19 cellular contexts compared by ENCODE assay signal in the genomic region with DNA sequence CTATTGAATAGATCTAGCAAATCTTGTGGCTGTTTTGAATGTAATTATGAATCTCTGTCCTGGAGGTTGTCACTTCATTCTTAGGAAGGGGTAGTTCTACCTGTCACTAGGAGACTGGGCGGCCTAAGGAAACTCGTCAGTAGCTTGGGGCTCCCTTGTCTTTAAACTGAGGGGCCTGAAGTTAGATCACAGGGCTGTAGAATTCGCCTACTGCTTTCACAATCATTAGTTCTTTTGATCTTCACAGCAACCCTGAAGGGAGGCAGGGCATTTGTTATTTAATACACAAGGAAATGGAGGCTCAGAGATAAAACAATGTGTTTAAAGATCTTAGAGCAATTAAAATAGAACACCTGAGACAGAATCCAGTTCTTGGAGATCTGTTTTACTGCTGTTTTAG.
DNase-seq lines count a peak whose midpoint lies in the region; ATAC-seq and TF ChIP-seq lines count a peak whose summit lies in the region.
"Had no signal": no experiment of that assay in that cellular context is flagged by ENCODE, and none has a peak within 500 bp of the region (broad histone marks: within the 10 kb centered on the region; RNA-seq: fewer than 3 reads in every experiment).

No MANE protein-coding gene starts in this region.

- H3K36me3 Mint-ChIP-seq in activated CD4-positive, alpha-beta memory T cell treated with anti-CD3 and anti-CD28 coated beads, Interleukin-2, amount 10 ng/mL, durations not matched to agents 7 days and 5 days (ENCODE audit: low read depth) = peaks cover 18% of the 10 kb centered on the region
- H3K36me3 Mint-ChIP-seq in immature natural killer cell = no peaks in the 10 kb centered on the region

- peak; percentile 4 for DNase-seq in stimulated activated naive CD4-positive, alpha-beta T cell treated with Interleukin-2 at 50 U/mL for 16 hours (lab: John Stamatoyannopoulos, UW)
- no peak for DNase-seq in stimulated activated naive CD4-positive, alpha-beta T cell (lab: John Stamatoyannopoulos, UW)
- DNase-seq in activated CD4-positive, alpha-beta memory T cell treated with anti-CD3 and anti-CD28 coated beads, Interleukin-2, amount 10 ng/mL, durations not matched to agents 7 days and 5 days = no peak
- DNase-seq in immature natural killer cell (no peak), RWPE1 (ENCODE audit: low spot score) (no peak), UCSD-AML1 (lab: John Stamatoyannopoulos, UW; ENCODE audit: unreplicated experiment) (no peak)
- no peak for DNase-seq in stimulated activated naive CD8-positive, alpha-beta T cell treated with anti-CD3 and anti-CD28 coated beads, Interleukin-15, amount 100 ng/mL, for 72 hours
- DNase-seq: activated gamma-delta T cell; COR-L47; lower lobe of right lung; NCI-H1092 treated with DMSO at 0.1 percent for 48 hours; NCI-H2081 treated with DMSO at 0.1 percent for 48 hours; NCI-H510A treated with DMSO at 0.1 percent for 48 hours; posterior cingulate gyrus; stimulated activated CD4-positive, alpha-beta T cell treated with anti-CD3 and anti-CD28 coated beads, Interleukin-1b, Interleukin-23, amount 100 ng/mL, for 48 hours had no signal

- TF ChIP-seq CTCF in RWPE1 (conservative IDR thresholded peaks at IDR 0.05; ENCODE audit: low read depth) = no peak

- POLR2A ChIA-PET in activated CD4-positive, alpha-beta memory T cell treated with anti-CD3 and anti-CD28 coated beads, Interleukin-2, amount 10 ng/mL, durations not matched to agents 7 days and 5 days (lab: Charles Lee) = interaction anchor here (1.0 to 4.8 kb wide), 6 partner anchors 8 to 83 kb away, joined by 3 to 85 read pairs (median 6); partner anchors contain the start of gene BHLHE40
- POLR2A ChIA-PET in RWPE1 (lab: Yijun Ruan, JAX; ENCODE audit: low non-redundant PET) = no interaction called here

- ATAC-seq in stimulated activated naive CD8-positive, alpha-beta T cell treated with anti-CD3 and anti-CD28 coated beads, Interleukin-15, amount 100 ng/mL, for 72 hours = peak; percentile 40
- ATAC-seq in GM18502 (IDR thresholded peaks at IDR 0.05; ENCODE audit: poor library complexity, unreplicated experiment) = no peak
- ATAC-seq: GM23338, lower lobe of right lung, SK-N-SH treated with all-trans-retinoic acid at 6 μM for 48 hours had no signal

- CTCF ChIA-PET in activated CD4-positive, alpha-beta memory T cell treated with anti-CD3 and anti-CD28 coated beads, Interleukin-2, amount 10 ng/mL, durations not matched to agents 7 days and 5 days (lab: Charles Lee) = interaction anchor here (1.2 to 1.8 kb wide), 5 partner anchors 9 to 196 kb away, joined by 3 to 9 read pairs (median 6); no protein-coding TSS in a partner anchor
- CTCF ChIA-PET in RWPE1 (lab: Yijun Ruan, JAX) = interaction anchor here (0.5 kb wide), 1 partner anchor 151 kb away, joined by 3 read pairs; no protein-coding TSS in a partner anchor

- no peak overlapping the region for H3K27ac ChIP-seq in RWPE1
- H3K27ac ChIP-seq: KMS-11, lower lobe of right lung had no signal

- peak overlapping the region; percentile 67 for H3K27ac Mint-ChIP-seq in activated CD4-positive, alpha-beta memory T cell treated with anti-CD3 and anti-CD28 coated beads, Interleukin-2, amount 10 ng/mL, durations not matched to agents 7 days and 5 days
- H3K27ac Mint-ChIP-seq in immature natural killer cell = peak overlapping the region; percentile 88 to 96 (median 94)
- H3K27ac Mint-ChIP-seq in stimulated activated naive CD8-positive, alpha-beta T cell treated with anti-CD3 and anti-CD28 coated beads, Interleukin-15, amount 100 ng/mL, for 72 hours = peak overlapping the region; percentile 63 to 96
- H3K27ac Mint-ChIP-seq: GM23338 had no signal

- peak overlapping the region; percentile 33 for H3K4me3 Mint-ChIP-seq in activated CD4-positive, alpha-beta memory T cell treated with anti-CD3 and anti-CD28 coated beads, Interleukin-2, amount 10 ng/mL, durations not matched to agents 7 days and 5 days
- peak overlapping the region; percentile 69 to 84 (median 74) for H3K4me3 Mint-ChIP-seq in immature natural killer cell
- peak overlapping the region; percentile 75 to 78 for H3K4me3 Mint-ChIP-seq in stimulated activated naive CD8-positive, alpha-beta T cell treated with anti-CD3 and anti-CD28 coated beads, Interleukin-15, amount 100 ng/mL, for 72 hours
- H3K4me3 Mint-ChIP-seq: GM23338 had no signal

- peaks cover 75% of the 10 kb centered on the region for H3K4me1 Mint-ChIP-seq in activated CD4-positive, alpha-beta memory T cell treated with anti-CD3 and anti-CD28 coated beads, Interleukin-2, amount 10 ng/mL, durations not matched to agents 7 days and 5 days
- peaks cover 61 to 63% of the 10 kb centered on the region in 2 donors for H3K4me1 Mint-ChIP-seq in immature natural killer cell
- peaks cover 77% of the 10 kb centered on the region for H3K4me1 Mint-ChIP-seq in stimulated activated naive CD8-positive, alpha-beta T cell treated with anti-CD3 and anti-CD28 coated beads, Interleukin-15, amount 100 ng/mL, for 72 hours

- H3K27me3 Mint-ChIP-seq in activated CD4-positive, alpha-beta memory T cell treated with anti-CD3 and anti-CD28 coated beads, Interleukin-2, amount 10 ng/mL, durations not matched to agents 7 days and 5 days = no peaks in the 10 kb centered on the region
- peaks cover 0 to 8% (median under 1%) of the 10 kb centered on the region in 3 donors for H3K27me3 Mint-ChIP-seq in immature natural killer cell (ENCODE audit: low read depth in 3 of 3)
- H3K27me3 Mint-ChIP-seq in stimulated activated naive CD8-positive, alpha-beta T cell treated with anti-CD3 and anti-CD28 coated beads, Interleukin-15, amount 100 ng/mL, for 72 hours = no peaks in the 10 kb centered on the region

- peaks cover 16% of the 10 kb centered on the region for H3K9me3 Mint-ChIP-seq in activated CD4-positive, alpha-beta memory T cell treated with anti-CD3 and anti-CD28 coated beads, Interleukin-2, amount 10 ng/mL, durations not matched to agents 7 days and 5 days
- no peaks in the 10 kb centered on the region for H3K9me3 Mint-ChIP-seq in immature natural killer cell
- H3K9me3 Mint-ChIP-seq in stimulated activated naive CD8-positive, alpha-beta T cell treated with anti-CD3 and anti-CD28 coated beads, Interleukin-15, amount 100 ng/mL, for 72 hours = peaks cover 0 to 5% of the 10 kb centered on the region in 2 donors
- H3K9me3 Mint-ChIP-seq: GM23338 had no signal
